In genomic region chr1:41919131-41919530, GRCh38 we compare ENCODE assay signal across 11 cellular contexts. TPM values are rescaled to one million over a fixed set of nuclear protein-coding genes. Genes with fewer than 3 reads are reported as not detected.
A peak's percentile ranks its signal among the peaks of the same experiment; 100 is the strongest.
DNase-seq lines count a peak whose midpoint lies in the region; ATAC-seq and TF ChIP-seq lines count a peak whose summit lies in the region.
"Had no signal": no experiment of that assay in that cellular context is flagged by ENCODE, and none has a peak within 500 bp of the region (broad histone marks: within the 10 kb centered on the region; RNA-seq: fewer than 3 reads in every experiment).

No MANE protein-coding gene starts in this region.

- H3K9me2 ChIP-seq in Loucy (replicated peaks; ENCODE audit: low read depth, low read length) = no peaks in the 10 kb centered on the region

- H3K36me3 ChIP-seq in Loucy (ENCODE audit: insufficient read depth, low read length) = no peaks in the 10 kb centered on the region
- no peaks in the 10 kb centered on the region for H3K36me3 ChIP-seq in mammary epithelial cell (ENCODE audit: insufficient read depth, low read length)
- no peaks in the 10 kb centered on the region for H3K36me3 ChIP-seq in parathyroid adenoma (ENCODE audit: control insufficient read depth, insufficient read depth, low read length)
- H3K36me3 ChIP-seq: right atrium auricular region had no signal

- in situ Hi-C loops in mammary epithelial cell (cut with MboI; ENCODE audit: low sequenced_read_pairs in 2 of 2) = loop anchor here in 1 of 2 donors (10.0 kb wide), 1 partner anchor 106 kb away; no protein-coding TSS in a partner anchor

- H3K79me2 ChIP-seq in Loucy (ENCODE audit: insufficient read depth, low read length) (no peaks in the 10 kb centered on the region), mammary epithelial cell (ENCODE audit: insufficient read depth, low read length) (peaks cover 28% of the 10 kb centered on the region), parathyroid adenoma (no peaks in the 10 kb centered on the region)

- no peak for ATAC-seq in sciatic nerve

- intact Hi-C loops in mammary epithelial cell (cut with micrococcal nuclease) (loop anchor here (5.0 kb wide), 1 partner anchor 118 kb away; no protein-coding TSS in a partner anchor), sciatic nerve (cut with DNase I) (no loop called here)

- H3K4me1 ChIP-seq in Loucy (ENCODE audit: insufficient read depth, low read length, poor library complexity, severe bottlenecking) (peaks cover 57% of the 10 kb centered on the region), mammary epithelial cell (ENCODE audit: insufficient read depth, low read length) (peaks cover 52% of the 10 kb centered on the region), parathyroid adenoma (peaks cover 4% of the 10 kb centered on the region)

- H2AFZ ChIP-seq in Loucy (ENCODE audit: low read length) = peak overlapping the region; percentile 83
- H2AFZ ChIP-seq in mammary epithelial cell (ENCODE audit: low read depth, low read length) = peak overlapping the region; percentile 31
- peak overlapping the region; percentile 77 for H2AFZ ChIP-seq in parathyroid adenoma

- H3F3A ChIP-seq in Loucy (ENCODE audit: low read depth) = no peaks in the 10 kb centered on the region

- WGBS in mammary epithelial cell (ENCODE audit: low coverage, missing lambda C conversion rate) = 43% methylated on average over 8 of the region's 9 CpGs

- H3K27me3 ChIP-seq in Loucy (ENCODE audit: insufficient read depth, low read length, poor library complexity, severe bottlenecking) (no peaks in the 10 kb centered on the region), mammary epithelial cell (ENCODE audit: insufficient read depth, low read length) (no peaks in the 10 kb centered on the region), parathyroid adenoma (ENCODE audit: control insufficient read depth, insufficient read depth, low read length) (no peaks in the 10 kb centered on the region)
- H3K27me3 ChIP-seq: right atrium auricular region had no signal

- CTCF ChIA-PET in mammary epithelial cell (lab: Charles Lee; ENCODE audit: low non-redundant PET) = no interaction called here

- H3K4me2 ChIP-seq in Loucy (ENCODE audit: low read depth, low read length, poor library complexity, severe bottlenecking) = peak overlapping the region; percentile 96
- H3K4me2 ChIP-seq in mammary epithelial cell (ENCODE audit: insufficient read depth, low read depth, low read length) = peak overlapping the region; percentile 87
- H3K4me2 ChIP-seq in parathyroid adenoma (ENCODE audit: low read length) = no peak overlapping the region

- no TSS peak for BruUV-seq in mammary epithelial cell (replicated peaks; lab: Mats Ljungman, UMichigan)

- H3K27ac ChIP-seq in mammary epithelial cell (ENCODE audit: insufficient read depth, low read depth, low read length) (peak overlapping the region; percentile 27), parathyroid adenoma (peak overlapping the region; percentile 70)

- H3K9me3 ChIP-seq in Loucy (ENCODE audit: insufficient read depth, low read depth, low read length) (no peaks in the 10 kb centered on the region), mammary epithelial cell (replicated peaks; ENCODE audit: insufficient read depth, low read length) (no peaks in the 10 kb centered on the region), parathyroid adenoma (ENCODE audit: control insufficient read depth, low read length) (no peaks in the 10 kb centered on the region)

- H4K20me1 ChIP-seq in Loucy (ENCODE audit: insufficient read depth, low read length, poor library complexity, severe bottlenecking) (no peaks in the 10 kb centered on the region), mammary epithelial cell (ENCODE audit: insufficient read depth, low read length) (no peaks in the 10 kb centered on the region)

- DNase-seq in NCI-H146 (lab: John Stamatoyannopoulos, UW) (peak; percentile 10), NCI-H146 treated with DMSO at 0.1 percent for 48 hours (lab: John Stamatoyannopoulos, UW; ENCODE audit: unreplicated experiment) (no peak), mammary epithelial cell (no peak), dermis blood vessel endothelial cell (no peak), sciatic nerve (ENCODE audit: low spot score) (no peak), HT-29 (ENCODE audit: low spot score) (no peak)
- DNase-seq: IMR-90, NCI-H226 had no signal

- H3K9ac ChIP-seq in Loucy (ENCODE audit: low read depth, low read length, poor library complexity, severe bottlenecking) = peak overlapping the region; percentile 67
- no peak overlapping the region for H3K9ac ChIP-seq in mammary epithelial cell (ENCODE audit: insufficient read depth, low read length)
- H3K9ac ChIP-seq in parathyroid adenoma = no peak overlapping the region

- H3K4me3 ChIP-seq in Loucy (ENCODE audit: low read length, poor library complexity, severe bottlenecking) (peak overlapping the region; percentile 82), mammary epithelial cell (replicated peaks in 1 of 3; ENCODE audit: insufficient read depth in 1 of 3, low read depth in 2 of 3, low read length in 3 of 3) (peak overlapping the region in 1 of 3 experiments; percentile 40), parathyroid adenoma (ENCODE audit: low read depth, low read length) (no peak overlapping the region)

- TF ChIP-seq CTCF in Loucy (conservative IDR thresholded peaks at IDR 0.05; ENCODE audit: low read length) = no peak
- no peak for TF ChIP-seq CTCF in mammary epithelial cell (conservative IDR thresholded peaks at IDR 0.05 in 1 of 2, IDR thresholded peaks at IDR 0.05 in 1 of 2; ENCODE audit: extremely low read depth in 1 of 2, insufficient read depth in 1 of 2, low read depth in 1 of 2, low read length in 2 of 2)
- no peak for TF ChIP-seq CTCF in parathyroid adenoma (IDR thresholded peaks at IDR 0.05)

- dilution Hi-C loops in mammary epithelial cell (cut with HindIII; ENCODE audit: low sequenced_read_pairs) = no loop called here

RNA-seq across cellular contexts. Expression of gene HIVEP3, which starts 0.4 kb away (rescaled TPM):
- total RNA-seq in mammary epithelial cell (1 to 10 TPM; 4.5 to 7.9 TPM), dermis blood vessel endothelial cell (0.85 and 0.93 TPM in 2 replicates), sciatic nerve (11.0 TPM)
- polyA plus RNA-seq in mammary epithelial cell = 6.6 TPM
- polyA minus RNA-seq in mammary epithelial cell = 9.8 TPM
- 1.1 and 2.4 TPM in 2 replicates for total RNA-seq in HT-29 (2014; rRNA removed; shearing (Covaris generic))

Comparison
In these comparisons a context has a peak if more than half of its experiments do, and no peak if none do; other contexts are left out.
1. H2AFZ ChIP-seq: peak in every context shown above with its lines; median percentile 83 in Loucy; 77 in parathyroid adenoma; 31 in mammary epithelial cell.